Comparison of ENCODE assay signal across 16 cellular contexts in genomic region chr14:34098985-34099349, GRCh38.
DNase-seq lines count a peak whose midpoint lies in the region; ATAC-seq and TF ChIP-seq lines count a peak whose summit lies in the region.
"Had no signal": no experiment of that assay in that cellular context is flagged by ENCODE, and none has a peak within 500 bp of the region (broad histone marks: within the 10 kb centered on the region; RNA-seq: fewer than 3 reads in every experiment).

No MANE protein-coding gene starts in this region.

- DNase-seq in CD8-positive, alpha-beta T cell: no peak
- DNase-seq in progenitor cell of endocrine pancreas (ENCODE audit: low spot score, unreplicated experiment): no peak
- DNase-seq in stimulated activated naive B cell treated with anti-CD40 and anti-IgM and Interleukin-4, amounts not matched to agents 10 μg/mL and 1 μg/mL and 100 μg/mL, for 72 hours: no peak
- no peak for DNase-seq in activated naive CD4-positive, alpha-beta T cell treated with anti-CD3 and anti-CD28 coated beads, Interleukin-2, amount 50 U/mL, for 16 hours
- DNase-seq: left cardiac atrium, WERI-Rb-1 had no signal

- CTCF ChIA-PET in CD8-positive, alpha-beta T cell (lab: Charles Lee): interaction anchor here (1.0 to 1.5 kb wide), 4 partner anchors 149 to 261 kb away, joined by 4 to 9 read pairs (median 4); partner anchors contain the start of gene EGLN3

- no peaks in the 10 kb centered on the region for H3K9me3 Mint-ChIP-seq in CD8-positive, alpha-beta T cell
- no peaks in the 10 kb centered on the region for H3K9me3 Mint-ChIP-seq in activated T-helper 17 cell treated with anti-CD3 and anti-CD28 coated beads, Interleukin-2, amount 50 U/mL, for 72 hours
- H3K9me3 Mint-ChIP-seq in nephron (no peaks in the 10 kb centered on the region), progenitor cell of endocrine pancreas (ENCODE audit: low read depth) (no peaks in the 10 kb centered on the region)
- H3K9me3 Mint-ChIP-seq in stimulated activated naive B cell treated with anti-CD40 and anti-IgM and Interleukin-4, amounts not matched to agents 10 μg/mL and 1 μg/mL and 100 μg/mL, for 72 hours: no peaks in the 10 kb centered on the region
- H3K9me3 Mint-ChIP-seq: activated naive CD4-positive, alpha-beta T cell treated with anti-CD3 and anti-CD28 coated beads, Interleukin-2, amount 50 U/mL, for 72 hours; naive thymus-derived CD8-positive, alpha-beta T cell; stimulated activated naive CD8-positive, alpha-beta T cell treated with anti-CD3 and anti-CD28 coated beads, Interleukin-15, Interleukin-2, amounts not matched to agents 100 ng/mL and 50 ng/mL, for 24 hours had no signal

- no peak overlapping the region for H3K27ac ChIP-seq in CD8-positive, alpha-beta T cell (ENCODE audit: low read depth, low read length)
- H3K27ac ChIP-seq: ascending aorta, thyroid gland, WERI-Rb-1 had no signal

- POLR2A ChIA-PET in CD8-positive, alpha-beta T cell (lab: Charles Lee): no interaction called here

- ATAC-seq in CD8-positive, alpha-beta T cell: no peak
- ATAC-seq in GM18511 (IDR thresholded peaks at IDR 0.05; ENCODE audit: unreplicated experiment): peak; percentile 19
- peak; percentile 29 for ATAC-seq in activated T-helper 17 cell treated with anti-CD3 and anti-CD28 coated beads, Interleukin-2, amount 50 U/mL, for 72 hours (replicated peaks)
- no peak for ATAC-seq in stimulated activated naive B cell treated with anti-CD40 and anti-IgM and Interleukin-4, amounts not matched to agents 10 μg/mL and 1 μg/mL and 100 μg/mL, for 72 hours (replicated peaks)
- ATAC-seq: activated naive CD4-positive, alpha-beta T cell treated with anti-CD3 and anti-CD28 coated beads, Interleukin-2, amount 50 U/mL, for 72 hours; naive thymus-derived CD8-positive, alpha-beta T cell had no signal

- peaks cover 6% of the 10 kb centered on the region for H3K4me1 Mint-ChIP-seq in CD8-positive, alpha-beta T cell (ENCODE audit: low read depth)
- peaks cover 17% of the 10 kb centered on the region for H3K4me1 Mint-ChIP-seq in activated T-helper 17 cell treated with anti-CD3 and anti-CD28 coated beads, Interleukin-2, amount 50 U/mL, for 72 hours
- H3K4me1 Mint-ChIP-seq in nephron (peaks cover 33% of the 10 kb centered on the region), progenitor cell of endocrine pancreas (ENCODE audit: low read depth) (peaks cover 18% of the 10 kb centered on the region)
- H3K4me1 Mint-ChIP-seq in stimulated activated naive B cell treated with anti-CD40 and anti-IgM and Interleukin-4, amounts not matched to agents 10 μg/mL and 1 μg/mL and 100 μg/mL, for 72 hours: no peaks in the 10 kb centered on the region

- H3K4me3 Mint-ChIP-seq in CD8-positive, alpha-beta T cell: no peak overlapping the region
- no peak overlapping the region for H3K4me3 Mint-ChIP-seq in activated T-helper 17 cell treated with anti-CD3 and anti-CD28 coated beads, Interleukin-2, amount 50 U/mL, for 72 hours
- H3K4me3 Mint-ChIP-seq in nephron (no peak overlapping the region), progenitor cell of endocrine pancreas (ENCODE audit: low read depth) (no peak overlapping the region)
- H3K4me3 Mint-ChIP-seq in stimulated activated naive B cell treated with anti-CD40 and anti-IgM and Interleukin-4, amounts not matched to agents 10 μg/mL and 1 μg/mL and 100 μg/mL, for 72 hours: no peak overlapping the region
- H3K4me3 Mint-ChIP-seq: activated T-helper 1 cell treated with anti-CD3 and anti-CD28 coated beads, Interleukin-12 subunit alpha, Interleukin-12 subunit beta, Interleukin-2, Interleukin-4 antibody, amounts not matched to agents 30 ng/mL and 10 ng/mL and 1 ng/mL, durations not matched to agents 14 hours and 24 hours and 36 hours; naive thymus-derived CD8-positive, alpha-beta T cell; stimulated activated naive CD8-positive, alpha-beta T cell treated with anti-CD3 and anti-CD28 coated beads, Interleukin-15, Interleukin-2, amounts not matched to agents 100 ng/mL and 50 ng/mL, for 24 hours had no signal

- no peaks in the 10 kb centered on the region for H3K9me3 ChIP-seq in CD8-positive, alpha-beta T cell (ENCODE audit: low read length)
- H3K9me3 ChIP-seq: ascending aorta, heart right ventricle, thyroid gland had no signal

- no peak overlapping the region for H3K27ac Mint-ChIP-seq in CD8-positive, alpha-beta T cell
- peak overlapping the region; percentile 65 for H3K27ac Mint-ChIP-seq in activated T-helper 17 cell treated with anti-CD3 and anti-CD28 coated beads, Interleukin-2, amount 50 U/mL, for 72 hours
- peak overlapping the region; percentile 29 to 62 (median 52) for H3K27ac Mint-ChIP-seq in nephron
- H3K27ac Mint-ChIP-seq in progenitor cell of endocrine pancreas: no peak overlapping the region
- H3K27ac Mint-ChIP-seq in stimulated activated naive B cell treated with anti-CD40 and anti-IgM and Interleukin-4, amounts not matched to agents 10 μg/mL and 1 μg/mL and 100 μg/mL, for 72 hours: no peak overlapping the region
- H3K27ac Mint-ChIP-seq: activated naive CD4-positive, alpha-beta T cell treated with anti-CD3 and anti-CD28 coated beads, Interleukin-2, amount 50 U/mL, for 72 hours; activated T-helper 1 cell treated with anti-CD3 and anti-CD28 coated beads, Interleukin-12 subunit alpha, Interleukin-12 subunit beta, Interleukin-2, Interleukin-4 antibody, amounts not matched to agents 30 ng/mL and 10 ng/mL and 1 ng/mL, durations not matched to agents 14 hours and 24 hours and 36 hours; stimulated activated naive CD8-positive, alpha-beta T cell treated with anti-CD3 and anti-CD28 coated beads, Interleukin-15, Interleukin-2, amounts not matched to agents 100 ng/mL and 50 ng/mL, for 24 hours had no signal

- H3K27me3 ChIP-seq in CD8-positive, alpha-beta T cell (ENCODE audit: insufficient read depth, low read length): no peaks in the 10 kb centered on the region
- H3K27me3 ChIP-seq: ascending aorta, heart right ventricle, thyroid gland had no signal

- intact Hi-C loops in CD8-positive, alpha-beta T cell (cut with DNase I, micrococcal nuclease): loop anchor here in 1 of 2 experiments (1.0 kb wide), 1 partner anchor 260 kb away; no protein-coding TSS in a partner anchor

- no peaks in the 10 kb centered on the region for H3K4me1 ChIP-seq in CD8-positive, alpha-beta T cell (ENCODE audit: insufficient read depth, low read length)
- H3K4me1 ChIP-seq: ascending aorta, thyroid gland had no signal

- no peaks in the 10 kb centered on the region for H3K27me3 Mint-ChIP-seq in CD8-positive, alpha-beta T cell (ENCODE audit: low read depth)
- H3K27me3 Mint-ChIP-seq in activated T-helper 17 cell treated with anti-CD3 and anti-CD28 coated beads, Interleukin-2, amount 50 U/mL, for 72 hours: no peaks in the 10 kb centered on the region
- H3K27me3 Mint-ChIP-seq in nephron (ENCODE audit: low read depth): peaks cover 22% of the 10 kb centered on the region
- H3K27me3 Mint-ChIP-seq in progenitor cell of endocrine pancreas: no peaks in the 10 kb centered on the region
- H3K27me3 Mint-ChIP-seq in stimulated activated naive B cell treated with anti-CD40 and anti-IgM and Interleukin-4, amounts not matched to agents 10 μg/mL and 1 μg/mL and 100 μg/mL, for 72 hours: no peaks in the 10 kb centered on the region
- H3K27me3 Mint-ChIP-seq: naive thymus-derived CD8-positive, alpha-beta T cell; stimulated activated naive CD8-positive, alpha-beta T cell treated with anti-CD3 and anti-CD28 coated beads, Interleukin-15, Interleukin-2, amounts not matched to agents 100 ng/mL and 50 ng/mL, for 24 hours had no signal

- H3K36me3 Mint-ChIP-seq in CD8-positive, alpha-beta T cell: no peaks in the 10 kb centered on the region
- H3K36me3 Mint-ChIP-seq in activated T-helper 17 cell treated with anti-CD3 and anti-CD28 coated beads, Interleukin-2, amount 50 U/mL, for 72 hours (ENCODE audit: low read depth): no peaks in the 10 kb centered on the region
- H3K36me3 Mint-ChIP-seq in nephron (ENCODE audit: low read depth) (no peaks in the 10 kb centered on the region), progenitor cell of endocrine pancreas (ENCODE audit: insufficient read depth) (no peaks in the 10 kb centered on the region)
- no peaks in the 10 kb centered on the region for H3K36me3 Mint-ChIP-seq in stimulated activated naive B cell treated with anti-CD40 and anti-IgM and Interleukin-4, amounts not matched to agents 10 μg/mL and 1 μg/mL and 100 μg/mL, for 72 hours
- H3K36me3 Mint-ChIP-seq: activated naive CD4-positive, alpha-beta T cell treated with anti-CD3 and anti-CD28 coated beads, Interleukin-2, amount 50 U/mL, for 72 hours; naive thymus-derived CD8-positive, alpha-beta T cell had no signal

- peak; percentile 21 for TF ChIP-seq CTCF in CD8-positive, alpha-beta T cell (IDR thresholded peaks at IDR 0.05)
- peak in 1 of 3 experiments; percentile 5 for TF ChIP-seq CTCF in nephron (IDR thresholded peaks at IDR 0.05; ENCODE audit: unreplicated experiment in 3 of 3)
- no peak for TF ChIP-seq CTCF in progenitor cell of endocrine pancreas (IDR thresholded peaks at IDR 0.05; ENCODE audit: unreplicated experiment)

- H3K4me3 ChIP-seq in CD8-positive, alpha-beta T cell (ENCODE audit: low read depth, low read length): no peak overlapping the region
- H3K4me3 ChIP-seq: ascending aorta, heart right ventricle, thyroid gland had no signal

- H3K36me3 ChIP-seq in CD8-positive, alpha-beta T cell (ENCODE audit: insufficient read depth, low read length): no peaks in the 10 kb centered on the region
- H3K36me3 ChIP-seq: ascending aorta, heart right ventricle, thyroid gland, WERI-Rb-1 had no signal

Comparison
In these comparisons a context has a peak if more than half of its experiments do, and no peak if none do; other contexts are left out.
1. ATAC-seq: peak in GM18511 (single experiment) and activated T-helper 17 cell treated with anti-CD3 and anti-CD28 coated beads, Interleukin-2, amount 50 U/mL, for 72 hours (single experiment); none in CD8-positive, alpha-beta T cell (single experiment) and stimulated activated naive B cell treated with anti-CD40 and anti-IgM and Interleukin-4, amounts not matched to agents 10 μg/mL and 1 μg/mL and 100 μg/mL, for 72 hours (0 of 2).
2. H3K27ac Mint-ChIP-seq: peak in activated T-helper 17 cell treated with anti-CD3 and anti-CD28 coated beads, Interleukin-2, amount 50 U/mL, for 72 hours (single experiment) and nephron (3 of 3); none in CD8-positive, alpha-beta T cell (single experiment), progenitor cell of endocrine pancreas (single experiment) and stimulated activated naive B cell treated with anti-CD40 and anti-IgM and Interleukin-4, amounts not matched to agents 10 μg/mL and 1 μg/mL and 100 μg/mL, for 72 hours (single experiment).